In the genomic region with DNA sequence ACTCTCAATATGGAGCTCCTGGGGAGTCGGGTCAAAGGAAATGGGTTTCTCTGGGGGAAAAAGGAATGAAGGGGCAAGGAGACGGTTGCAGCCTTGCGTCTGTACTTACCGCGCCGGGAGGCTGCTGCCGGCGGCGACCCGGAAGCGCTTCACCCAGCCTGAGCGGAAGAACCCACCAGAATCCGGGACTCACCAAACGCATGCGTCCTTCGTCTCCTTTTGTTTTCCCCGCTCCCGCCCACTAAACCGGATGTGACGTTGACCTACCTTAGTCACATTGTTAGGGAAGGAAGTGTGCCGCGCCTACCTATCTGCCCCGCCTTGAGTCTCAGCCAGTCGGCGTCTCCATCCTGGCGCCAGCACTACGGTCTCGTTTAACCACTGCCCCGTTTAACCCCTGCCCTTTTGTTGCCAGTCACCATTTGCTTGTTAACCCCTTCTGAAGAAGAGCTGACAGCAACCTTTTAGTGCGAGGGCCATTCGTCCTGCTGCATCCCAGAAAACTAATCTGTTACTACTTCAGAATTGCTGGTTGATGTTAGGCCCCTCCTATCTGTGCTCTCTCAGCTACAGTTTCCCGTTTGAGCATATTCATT, we compare ENCODE assay signal across 8 cellular contexts. TPM values are rescaled to one million over a fixed set of nuclear protein-coding genes. Genes with fewer than 3 reads are reported as not detected.
DNase-seq lines count a peak whose midpoint lies in the region; ATAC-seq and TF ChIP-seq lines count a peak whose summit lies in the region.

A gene (minus strand): TSS at position 155 of the 596 bp plus-strand sequence. CDS start 1,419 bp downstream, outside the sequence.

- peak within 1 kb of the TSS; percentile 97 for H3K4me3 Mint-ChIP-seq in activated naive CD4-positive, alpha-beta T cell treated with anti-CD3 and anti-CD28 coated beads, Interleukin-2, amount 50 U/mL, for 24 hours

- ATAC-seq in HG02571 (IDR thresholded peaks at IDR 0.05; ENCODE audit: unreplicated experiment), result peak; percentile 71

- H3K4me3 ChIP-seq in SK-N-SH (ENCODE audit: low read depth in 2 of 2, low read length in 1 of 2), result peak within 1 kb of the TSS; percentile 71 to 77

- peaks cover 2 to 5% of the 10 kb centered on the region in 2 experiments for H3K36me3 ChIP-seq in SK-N-SH (replicated peaks in 1 of 2; ENCODE audit: control insufficient read depth in 1 of 2, insufficient read depth in 2 of 2, low read length in 1 of 2)

- H3K4me2 ChIP-seq in SK-N-SH, result peak within 1 kb of the TSS; percentile 79

- H3K27me3 ChIP-seq in SK-N-SH (ENCODE audit: insufficient read depth), result no peaks in the 10 kb centered on the region

- no peaks in the 10 kb centered on the region for H3K79me2 ChIP-seq in SK-N-SH (ENCODE audit: insufficient read depth)

- DNase-seq in GM04504 (ENCODE audit: low read depth) (peak; percentile 99), NCI-H1048 (lab: John Stamatoyannopoulos, UW) (peak; percentile 98), SK-N-SH (peak; percentile 84), glomerular endothelial cell (ENCODE audit: extremely low read depth, low read depth, low spot score) (peak; percentile 98), occipital lobe (lab: John Stamatoyannopoulos, UW) (peak; percentile 92)

- no peak; the same call in 1 of the 2 replicates for TF ChIP-seq RAD21 in SK-N-SH (IDR thresholded peaks at IDR 0.05; ENCODE audit: low read length)

- H3K27me3 Mint-ChIP-seq in activated naive CD4-positive, alpha-beta T cell treated with anti-CD3 and anti-CD28 coated beads, Interleukin-2, amount 50 U/mL, for 24 hours, result no peaks in the 10 kb centered on the region

- H2AFZ ChIP-seq in SK-N-SH (ENCODE audit: low read depth), result peak within 1 kb of the TSS; percentile 63

- H3K9ac ChIP-seq in SK-N-SH, result peak within 1 kb of the TSS; percentile 93

- TF ChIP-seq CTCF in SK-N-SH (IDR thresholded peaks at IDR 0.05), result no peak

- WGBS in SK-N-SH (ENCODE audit: low lambda C conversion rate), result 3% methylated on average over 29 of the region's 32 CpGs

- no peaks in the 10 kb centered on the region for H3K9me2 ChIP-seq in SK-N-SH

- H3K4me1 Mint-ChIP-seq in activated naive CD4-positive, alpha-beta T cell treated with anti-CD3 and anti-CD28 coated beads, Interleukin-2, amount 50 U/mL, for 24 hours, result peaks cover 29% of the 10 kb centered on the region

- peaks cover 8% of the 10 kb centered on the region for H3K36me3 Mint-ChIP-seq in activated naive CD4-positive, alpha-beta T cell treated with anti-CD3 and anti-CD28 coated beads, Interleukin-2, amount 50 U/mL, for 24 hours

- no peaks in the 10 kb centered on the region for H3K9me3 ChIP-seq in SK-N-SH

- no peaks in the 10 kb centered on the region for H3K9me3 Mint-ChIP-seq in activated naive CD4-positive, alpha-beta T cell treated with anti-CD3 and anti-CD28 coated beads, Interleukin-2, amount 50 U/mL, for 24 hours

- POLR2A ChIA-PET in SK-N-SH (lab: Yijun Ruan, JAX), result interaction anchor here (0.6 to 2.2 kb wide), 14 partner anchors 10 to 302 kb away, joined by 3 to 11 read pairs (median 4); a partner anchor contains a TSS

- peaks cover 6 to 16% of the 10 kb centered on the region in 2 experiments; a peak in 3 of 4 replicates for H3K4me1 ChIP-seq in SK-N-SH (ENCODE audit: control insufficient read depth in 1 of 2, insufficient read depth in 2 of 2, low read depth in 1 of 2, low read length in 1 of 2)

- CTCF ChIA-PET in SK-N-SH (lab: Yijun Ruan, JAX), result interaction anchor here (1.2 to 3.4 kb wide), 5 partner anchors 31 to 318 kb away, joined by 3 to 16 read pairs (median 4); no protein-coding TSS in a partner anchor

- peaks cover 3% of the 10 kb centered on the region for H3F3A ChIP-seq in SK-N-SH (replicated peaks; ENCODE audit: insufficient read depth)

- H3K27ac Mint-ChIP-seq in activated naive CD4-positive, alpha-beta T cell treated with anti-CD3 and anti-CD28 coated beads, Interleukin-2, amount 50 U/mL, for 24 hours, result peak within 1 kb of the TSS; percentile 100

- TF ChIP-seq EP300 in SK-N-SH (IDR thresholded peaks at IDR 0.05; ENCODE audit: borderline replicate concordance in 1 of 2, low read depth in 1 of 2, low read length in 1 of 2), result peak in 1 of 2 experiments; percentile 23; a peak in 1 of 4 replicates

- H3K27ac ChIP-seq in SK-N-SH (ENCODE audit: low read depth in 2 of 2, low read length in 1 of 2) (peak within 1 kb of the TSS; percentile 96 to 99), temporal lobe (ENCODE audit: low read depth, low read length) (peak within 1 kb of the TSS; percentile 98)

- H4K20me1 ChIP-seq in SK-N-SH (ENCODE audit: insufficient read depth), result no peaks in the 10 kb centered on the region

TF ChIP-seq in SK-N-SH, 30 proteins besides CTCF, POLR2A, EP300 and RAD21 (continues in another document):
- TF ChIP-seq, protein P1, sequence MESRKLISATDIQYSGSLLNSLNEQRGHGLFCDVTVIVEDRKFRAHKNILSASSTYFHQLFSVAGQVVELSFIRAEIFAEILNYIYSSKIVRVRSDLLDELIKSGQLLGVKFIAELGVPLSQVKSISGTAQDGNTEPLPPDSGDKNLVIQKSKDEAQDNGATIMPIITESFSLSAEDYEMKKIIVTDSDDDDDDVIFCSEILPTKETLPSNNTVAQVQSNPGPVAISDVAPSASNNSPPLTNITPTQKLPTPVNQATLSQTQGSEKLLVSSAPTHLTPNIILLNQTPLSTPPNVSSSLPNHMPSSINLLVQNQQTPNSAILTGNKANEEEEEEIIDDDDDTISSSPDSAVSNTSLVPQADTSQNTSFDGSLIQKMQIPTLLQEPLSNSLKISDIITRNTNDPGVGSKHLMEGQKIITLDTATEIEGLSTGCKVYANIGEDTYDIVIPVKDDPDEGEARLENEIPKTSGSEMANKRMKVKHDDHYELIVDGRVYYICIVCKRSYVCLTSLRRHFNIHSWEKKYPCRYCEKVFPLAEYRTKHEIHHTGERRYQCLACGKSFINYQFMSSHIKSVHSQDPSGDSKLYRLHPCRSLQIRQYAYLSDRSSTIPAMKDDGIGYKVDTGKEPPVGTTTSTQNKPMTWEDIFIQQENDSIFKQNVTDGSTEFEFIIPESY (IDR thresholded peaks at IDR 0.05; ENCODE audit: borderline replicate concordance, low read depth), result no peak; the same call in 1 of the 2 replicates
- TF ChIP-seq, protein P2, sequence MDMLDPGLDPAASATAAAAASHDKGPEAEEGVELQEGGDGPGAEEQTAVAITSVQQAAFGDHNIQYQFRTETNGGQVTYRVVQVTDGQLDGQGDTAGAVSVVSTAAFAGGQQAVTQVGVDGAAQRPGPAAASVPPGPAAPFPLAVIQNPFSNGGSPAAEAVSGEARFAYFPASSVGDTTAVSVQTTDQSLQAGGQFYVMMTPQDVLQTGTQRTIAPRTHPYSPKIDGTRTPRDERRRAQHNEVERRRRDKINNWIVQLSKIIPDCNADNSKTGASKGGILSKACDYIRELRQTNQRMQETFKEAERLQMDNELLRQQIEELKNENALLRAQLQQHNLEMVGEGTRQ (IDR thresholded peaks at IDR 0.05; ENCODE audit: borderline replicate concordance, low read depth, low read length), result no peak; the same call in 1 of the 2 replicates
- TF ChIP-seq GABPA (IDR thresholded peaks at IDR 0.05; ENCODE audit: low read depth) (peak; percentile 98), TAF1 (IDR thresholded peaks at IDR 0.05; ENCODE audit: borderline replicate concordance, low read depth, low read length) (peak; percentile 51; the same call in 1 of the 2 replicates), GATA2 (CRISPR knock-in tag; IDR thresholded peaks at IDR 0.05) (no peak), CHD2 (IDR thresholded peaks at IDR 0.05; ENCODE audit: low read length, partially characterized antibody) (peak; percentile 85), RXRA (IDR thresholded peaks at IDR 0.05; ENCODE audit: borderline replicate concordance, low read depth) (no peak), RFX5 (IDR thresholded peaks at IDR 0.05; ENCODE audit: low read length) (no peak), RCOR1 (IDR thresholded peaks at IDR 0.05; ENCODE audit: low read length) (no peak), JUND (IDR thresholded peaks at IDR 0.05) (no peak), TCF12 (IDR thresholded peaks at IDR 0.05) (peak; percentile 7; the same call in 1 of the 2 replicates), SIN3A (IDR thresholded peaks at IDR 0.05; ENCODE audit: borderline replicate concordance, low read depth, low read length) (peak; percentile 63; the same call in 1 of the 2 replicates), YY1 (IDR thresholded peaks at IDR 0.05; ENCODE audit: low read depth) (0 out of 2 replicates have a peak, but pooled peaks have one; percentile 13), TEAD4 (IDR thresholded peaks at IDR 0.05; ENCODE audit: borderline replicate concordance, insufficient read depth) (no peak), MXI1 (IDR thresholded peaks at IDR 0.05; ENCODE audit: low read depth, low read length) (no peak; the same call in 1 of the 2 replicates), ELF1 (IDR thresholded peaks at IDR 0.05) (peak; percentile 69), FOXJ3 (CRISPR knock-in tag; IDR thresholded peaks at IDR 0.05) (no peak)
- TF ChIP-seq, protein P3, sequence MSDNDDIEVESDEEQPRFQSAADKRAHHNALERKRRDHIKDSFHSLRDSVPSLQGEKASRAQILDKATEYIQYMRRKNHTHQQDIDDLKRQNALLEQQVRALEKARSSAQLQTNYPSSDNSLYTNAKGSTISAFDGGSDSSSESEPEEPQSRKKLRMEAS (IDR thresholded peaks at IDR 0.05; ENCODE audit: low read depth), result peak; percentile 80
- TF ChIP-seq, protein P4, sequence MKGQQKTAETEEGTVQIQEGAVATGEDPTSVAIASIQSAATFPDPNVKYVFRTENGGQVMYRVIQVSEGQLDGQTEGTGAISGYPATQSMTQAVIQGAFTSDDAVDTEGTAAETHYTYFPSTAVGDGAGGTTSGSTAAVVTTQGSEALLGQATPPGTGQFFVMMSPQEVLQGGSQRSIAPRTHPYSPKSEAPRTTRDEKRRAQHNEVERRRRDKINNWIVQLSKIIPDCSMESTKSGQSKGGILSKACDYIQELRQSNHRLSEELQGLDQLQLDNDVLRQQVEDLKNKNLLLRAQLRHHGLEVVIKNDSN (IDR thresholded peaks at IDR 0.05; ENCODE audit: borderline replicate concordance, low read depth), result peak; percentile 78
- TF ChIP-seq, protein P5, sequence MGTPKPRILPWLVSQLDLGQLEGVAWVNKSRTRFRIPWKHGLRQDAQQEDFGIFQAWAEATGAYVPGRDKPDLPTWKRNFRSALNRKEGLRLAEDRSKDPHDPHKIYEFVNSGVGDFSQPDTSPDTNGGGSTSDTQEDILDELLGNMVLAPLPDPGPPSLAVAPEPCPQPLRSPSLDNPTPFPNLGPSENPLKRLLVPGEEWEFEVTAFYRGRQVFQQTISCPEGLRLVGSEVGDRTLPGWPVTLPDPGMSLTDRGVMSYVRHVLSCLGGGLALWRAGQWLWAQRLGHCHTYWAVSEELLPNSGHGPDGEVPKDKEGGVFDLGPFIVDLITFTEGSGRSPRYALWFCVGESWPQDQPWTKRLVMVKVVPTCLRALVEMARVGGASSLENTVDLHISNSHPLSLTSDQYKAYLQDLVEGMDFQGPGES (IDR thresholded peaks at IDR 0.05; ENCODE audit: low read depth, low read length), result no peak

RNA-seq across cellular contexts. Expression of the gene that starts here (rescaled TPM):
- 85.6 and 92.3 TPM in 2 replicates for polyA plus RNA-seq in SK-N-SH (2012; rRNA removed)
- polyA plus RNA-seq in SK-N-SH (2012; cell fraction: cytosol; rRNA removed), result 121 and 159 TPM in 2 replicates
- polyA plus RNA-seq in SK-N-SH (2012; cell fraction: nucleus; rRNA removed), result 32.9 and 39.9 TPM in 2 replicates
- 27.0 and 28.8 TPM in 2 replicates for total RNA-seq in glomerular endothelial cell
- 11.7 TPM for total RNA-seq in occipital lobe
- 12.5 TPM for total RNA-seq in temporal lobe

Comparison
In these comparisons a context has a peak if more than half of its experiments do, and no peak if none do; other contexts are left out.
1. Peak in every context shown above with its lines: DNase-seq, ATAC-seq, H3K4me3 ChIP-seq and H3K27ac ChIP-seq.